Comparison of ENCODE assay signal across 29 cellular contexts in the genomic region with DNA sequence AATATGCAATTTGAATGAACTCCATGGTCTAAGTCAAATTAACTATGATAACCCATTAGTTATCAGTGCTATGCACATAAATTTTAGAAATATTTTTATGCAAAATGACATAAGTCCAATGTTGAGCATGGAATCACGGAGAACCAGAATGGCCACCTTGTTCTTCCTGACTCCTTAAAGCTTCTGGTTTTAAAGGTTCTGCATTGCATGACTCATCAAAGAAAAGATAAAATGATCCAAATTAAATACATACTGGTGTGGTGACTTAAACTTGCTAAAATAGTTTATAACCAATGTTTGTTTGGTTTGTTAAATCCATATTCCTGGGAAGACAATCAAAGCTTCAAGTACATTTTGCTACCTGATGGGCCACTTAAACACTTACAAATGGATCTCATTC.
"Had no signal": no experiment of that assay in that cellular context is flagged by ENCODE, and none has a peak within 500 bp of the region (broad histone marks: within the 10 kb centered on the region; RNA-seq: fewer than 3 reads in every experiment).

No MANE protein-coding gene starts in this region.

- H3K27me3 ChIP-seq: ascending aorta, colonic mucosa, esophagus muscularis mucosa had no signal

- H3K9me3 ChIP-seq: ascending aorta, colonic mucosa, esophagus muscularis mucosa had no signal

- H3K9me3 Mint-ChIP-seq: activated CD8-positive, alpha-beta T cell treated with anti-CD3 and anti-CD28 coated beads for 36 hours; activated naive CD4-positive, alpha-beta T cell treated with anti-CD3 and anti-CD28 coated beads, Interleukin-2, amount 50 U/mL, for 24 hours had no signal

- H3K36me3 ChIP-seq: ascending aorta, colonic mucosa, esophagus muscularis mucosa, WERI-Rb-1 had no signal

- ATAC-seq: activated CD4-positive, CD25-positive, alpha-beta regulatory T cell treated with anti-CD3 and anti-CD28 coated beads, Interleukin-2, amount 50 U/mL, for 24 hours; activated CD8-positive, alpha-beta T cell treated with anti-CD3 and anti-CD28 coated beads for 36 hours; activated naive CD8-positive, alpha-beta T cell treated with anti-CD3 and anti-CD28 coated beads, Interleukin-2, amount 50 U/mL, for 24 hours; activated T-cell treated with anti-CD3 and anti-CD28 coated beads, Interleukin-2, amount 50 U/mL, for 4 hours; activated T-helper 17 cell treated with anti-CD3 and anti-CD28 coated beads, Interleukin-2, amount 50 U/mL, for 72 hours; T-cell had no signal

- H3K4me3 ChIP-seq: ascending aorta, colonic mucosa, esophagus muscularis mucosa had no signal

- H3K27ac Mint-ChIP-seq: activated B cell treated with CpG ODN at 0.5 μM for 24 hours; activated CD8-positive, alpha-beta T cell treated with anti-CD3 and anti-CD28 coated beads for 36 hours; activated naive CD4-positive, alpha-beta T cell treated with anti-CD3 and anti-CD28 coated beads for 36 hours; activated naive CD4-positive, alpha-beta T cell treated with anti-CD3 and anti-CD28 coated beads, Interleukin-2, amount 50 U/mL, for 24 hours; activated naive CD8-positive, alpha-beta T cell treated with anti-CD3 and anti-CD28 coated beads for 36 hours; activated naive CD8-positive, alpha-beta T cell treated with anti-CD3 and anti-CD28 coated beads, Interleukin-2, amount 50 U/mL, for 24 hours; activated T-helper 17 cell treated with anti-CD3 and anti-CD28 coated beads, Interleukin-2, amount 50 U/mL, for 72 hours; endodermal cell; T-cell; T-helper 1 cell treated with Interleukin-12 subunit alpha and Interleukin-12 subunit beta and Interleukin-4 antibody, amounts not matched to agents 30 μg/mL and 1 μg/mL, for 36 hours; T-helper 2 cell treated with Interferon-gamma antibody and Interleukin-4, amounts not matched to agents 5 μg/mL and 100 μg/mL, for 36 hours had no signal

- DNase-seq: activated B cell treated with CpG ODN at 0.5 μM for 24 hours; activated CD4-positive, alpha-beta T cell treated with anti-CD3 and anti-CD28 coated beads for 48 hours; activated CD4-positive, alpha-beta T cell treated with anti-CD3 and anti-CD28 coated beads, Interleukin-2, amount 50 U/mL, for 1 hour; activated CD4-positive, alpha-beta T cell treated with anti-CD3 and anti-CD28 coated beads, Interleukin-2, amount 50 U/mL, for 48 hours; activated CD8-positive, alpha-beta memory T cell treated with anti-CD3 and anti-CD28 coated beads for 24 hours; activated CD8-positive, alpha-beta T cell treated with anti-CD3 and anti-CD28 coated beads for 36 hours; activated effector memory CD4-positive, alpha-beta T cell treated with Interleukin-2 at 50 U/mL for 16 hours; activated naive CD4-positive, alpha-beta T cell treated with anti-CD3 and anti-CD28 coated beads for 36 hours; activated naive CD8-positive, alpha-beta T cell treated with anti-CD3 and anti-CD28 coated beads for 36 hours; activated naive CD8-positive, alpha-beta T cell treated with anti-CD3 and anti-CD28 coated beads, Interleukin-2, amount 50 U/mL, for 24 hours; activated T-cell treated with anti-CD3 and anti-CD28 coated beads, Interleukin-2, amount 50 U/mL, for 4 hours; caudate nucleus; colonic mucosa; effector memory CD4-positive, alpha-beta T cell; endodermal cell; erythroblast; foreskin melanocyte; head of caudate nucleus; SW 1271; T-cell; T1000; WERI-Rb-1 had no signal

- H3K4me1 ChIP-seq: ascending aorta, colonic mucosa, esophagus muscularis mucosa had no signal

- H3K27me3 Mint-ChIP-seq: activated B cell treated with CpG ODN at 0.5 μM for 24 hours; activated CD8-positive, alpha-beta T cell treated with anti-CD3 and anti-CD28 coated beads for 36 hours; activated naive CD4-positive, alpha-beta T cell treated with anti-CD3 and anti-CD28 coated beads, Interleukin-2, amount 50 U/mL, for 24 hours; activated naive CD8-positive, alpha-beta T cell treated with anti-CD3 and anti-CD28 coated beads for 36 hours; activated naive CD8-positive, alpha-beta T cell treated with anti-CD3 and anti-CD28 coated beads, Interleukin-2, amount 50 U/mL, for 24 hours; activated T-helper 17 cell treated with anti-CD3 and anti-CD28 coated beads, Interleukin-2, amount 50 U/mL, for 72 hours; T-cell had no signal

- H3K4me3 Mint-ChIP-seq: activated B cell treated with CpG ODN at 0.5 μM for 24 hours; activated CD8-positive, alpha-beta T cell treated with anti-CD3 and anti-CD28 coated beads for 36 hours; activated naive CD4-positive, alpha-beta T cell treated with anti-CD3 and anti-CD28 coated beads for 36 hours; activated naive CD4-positive, alpha-beta T cell treated with anti-CD3 and anti-CD28 coated beads, Interleukin-2, amount 50 U/mL, for 24 hours; activated naive CD8-positive, alpha-beta T cell treated with anti-CD3 and anti-CD28 coated beads for 36 hours; activated naive CD8-positive, alpha-beta T cell treated with anti-CD3 and anti-CD28 coated beads, Interleukin-2, amount 50 U/mL, for 24 hours; activated T-cell treated with anti-CD3 and anti-CD28 coated beads, Interleukin-2, amount 50 U/mL, for 4 hours; activated T-helper 17 cell treated with anti-CD3 and anti-CD28 coated beads, Interleukin-2, amount 50 U/mL, for 72 hours; endodermal cell; T-cell; T-helper 1 cell treated with Interleukin-12 subunit alpha and Interleukin-12 subunit beta and Interleukin-4 antibody, amounts not matched to agents 30 μg/mL and 1 μg/mL, for 36 hours; T-helper 2 cell treated with Interferon-gamma antibody and Interleukin-4, amounts not matched to agents 5 μg/mL and 100 μg/mL, for 36 hours had no signal

- H3K4me1 Mint-ChIP-seq: activated naive CD4-positive, alpha-beta T cell treated with anti-CD3 and anti-CD28 coated beads, Interleukin-2, amount 50 U/mL, for 24 hours; activated naive CD8-positive, alpha-beta T cell treated with anti-CD3 and anti-CD28 coated beads for 36 hours; activated naive CD8-positive, alpha-beta T cell treated with anti-CD3 and anti-CD28 coated beads, Interleukin-2, amount 50 U/mL, for 24 hours; activated T-helper 17 cell treated with anti-CD3 and anti-CD28 coated beads, Interleukin-2, amount 50 U/mL, for 72 hours; endodermal cell; T-cell had no signal

- H3K27ac ChIP-seq: ascending aorta, colonic mucosa, esophagus muscularis mucosa, WERI-Rb-1 had no signal

- H3K36me3 Mint-ChIP-seq: activated naive CD4-positive, alpha-beta T cell treated with anti-CD3 and anti-CD28 coated beads, Interleukin-2, amount 50 U/mL, for 24 hours; activated naive CD8-positive, alpha-beta T cell treated with anti-CD3 and anti-CD28 coated beads for 36 hours; T-cell had no signal
